Comparison of ENCODE assay signal across 8 cellular contexts in genomic region chr17:76265624-76266243, GRCh38. TPM values are rescaled to one million over a fixed set of nuclear protein-coding genes. Genes with fewer than 3 reads are reported as not detected.
DNase-seq lines count a peak whose midpoint lies in the region; ATAC-seq and TF ChIP-seq lines count a peak whose summit lies in the region.

No MANE protein-coding gene starts in this region.

- H3K9me1 ChIP-seq in IMR-90 (ENCODE audit: insufficient read depth, low read length), result peaks cover 15% of the 10 kb centered on the region

- H3K27me3 ChIP-seq in IMR-90 (ENCODE audit: control insufficient read depth, insufficient read depth, low read length) (no peaks in the 10 kb centered on the region), dorsolateral prefrontal cortex (no peaks in the 10 kb centered on the region), lung (ENCODE audit: control insufficient read depth, insufficient read depth) (no peaks in the 10 kb centered on the region)

- peaks cover 33% of the 10 kb centered on the region for H3K36me3 Mint-ChIP-seq in activated B cell treated with CpG ODN at 0.5 μM for 24 hours (ENCODE audit: low read depth)

- H2BK120ac ChIP-seq in IMR-90 (ENCODE audit: low read depth, low read length), result no peak overlapping the region

- H2BK20ac ChIP-seq in IMR-90 (ENCODE audit: low read depth, low read length), result no peak overlapping the region

- no peak; the same call in 1 of the 2 replicates for TF ChIP-seq POLR2A in IMR-90 (IDR thresholded peaks at IDR 0.05; ENCODE audit: low read depth, low read length)

- in situ Hi-C loops in Caki2 (cut with HindIII; ENCODE audit: low pct_unique_long_range_greater_than_20kb, low sequenced_read_pairs), result no loop called here
- in situ Hi-C loops in IMR-90 (cut with MboI; ENCODE audit: low sequenced_read_pairs), result no loop called here

- peak overlapping the region; percentile 59 for H3K27ac ChIP-seq in IMR-90 (ENCODE audit: insufficient read depth, low read length)
- H3K27ac ChIP-seq in dorsolateral prefrontal cortex, result peak overlapping the region; percentile 49 to 96 (median 89)
- H3K27ac ChIP-seq in lung (ENCODE audit: low read depth in 1 of 2, low read length in 1 of 2), result peak overlapping the region; percentile 80 to 95
- H3K27ac ChIP-seq in substantia nigra (ENCODE audit: low read depth, low read length, poor library complexity, severe bottlenecking), result peak overlapping the region; percentile 90

- no peaks in the 10 kb centered on the region for H3K27me3 Mint-ChIP-seq in activated B cell treated with CpG ODN at 0.5 μM for 24 hours

- POLR2A ChIA-PET in IMR-90 (lab: Charles Lee; ENCODE audit: unreplicated experiment), result no interaction called here
- POLR2A ChIA-PET in activated B cell treated with CpG ODN at 0.5 μM for 24 hours (lab: Charles Lee), result interaction anchor here (0.5 to 17.7 kb wide), 19 partner anchors 8 to 410 kb away, joined by 3 to 481 read pairs (median 8); partner anchors contain the start of genes EXOC7, FOXJ1, RNF157 and SRP68

- no TSS peak for BruUV-seq in IMR-90 (replicated peaks; lab: Mats Ljungman, UMichigan)

- WGBS in IMR-90 (ENCODE audit: extremely low coverage in 2 of 2, insufficient read length in 1 of 2), 2 experiments, result 1% methylated on average over 25 of the region's 76 CpGs; no CpG with 5 or more reads in 1 of the 2 experiments
- 0% methylated on average over 46 to 76 of the region's 76 CpGs for WGBS in lung, 2 donors

- peak overlapping the region; percentile 69 for H3K9ac ChIP-seq in IMR-90 (ENCODE audit: low read depth, low read length)

- H2AK5ac ChIP-seq in IMR-90 (ENCODE audit: low read depth, low read length), result no peak overlapping the region

- peak overlapping the region; percentile 92 for H3K4me3 Mint-ChIP-seq in activated B cell treated with CpG ODN at 0.5 μM for 24 hours

- H3K18ac ChIP-seq in IMR-90 (ENCODE audit: low read depth, low read length), result peak overlapping the region; percentile 54; the same call in 1 of the 2 replicates

- H3K4me2 ChIP-seq in IMR-90 (ENCODE audit: low read depth, low read length), result peak overlapping the region; percentile 70

- no peak overlapping the region for H2BK15ac ChIP-seq in IMR-90 (ENCODE audit: low read depth, low read length)

- H3K9me3 Mint-ChIP-seq in activated B cell treated with CpG ODN at 0.5 μM for 24 hours, result no peaks in the 10 kb centered on the region

- peaks cover 10% of the 10 kb centered on the region for H3K4me1 ChIP-seq in IMR-90 (ENCODE audit: control insufficient read depth, insufficient read depth, low read length)
- peaks cover 24 to 25% of the 10 kb centered on the region in 2 donors for H3K4me1 ChIP-seq in lung (ENCODE audit: control insufficient read depth in 2 of 2, insufficient read depth in 2 of 2, low read length in 2 of 2)

- peak; percentile 17 for DNase-seq in Caki2 (ENCODE audit: low read depth)
- DNase-seq in IMR-90, result peak; percentile 30
- DNase-seq in activated B cell treated with CpG ODN at 0.5 μM for 24 hours, result no peak
- peak in 7 of 10 donors; percentile 33 to 73 (median 44) for DNase-seq in dorsolateral prefrontal cortex
- peak; percentile 67 for DNase-seq in lung (ENCODE audit: low spot score)
- DNase-seq in substantia nigra (lab: John Stamatoyannopoulos, UW), result peak in 26 of 49 donors; percentile 19 to 83 (median 45)
- DNase-seq in GF-D8 (lab: John Stamatoyannopoulos, UW), result no peak

- peaks cover 5% of the 10 kb centered on the region for H3K36me3 ChIP-seq in IMR-90 (ENCODE audit: control insufficient read depth, insufficient read depth, low read length)
- H3K36me3 ChIP-seq in lung (ENCODE audit: control insufficient read depth in 2 of 2, insufficient read depth in 2 of 2, low read length in 2 of 2), result peaks cover 0 to 9% of the 10 kb centered on the region in 2 donors

- ATAC-seq in IMR-90 (ENCODE audit: low read depth), result peak; percentile 21
- ATAC-seq in activated B cell treated with CpG ODN at 0.5 μM for 24 hours (ENCODE audit: low read depth), result no peak
- peak; percentile 13 for ATAC-seq in lung (ENCODE audit: insufficient read depth, low FRiP score)
- no peak for ATAC-seq in GM18867 (IDR thresholded peaks at IDR 0.05; ENCODE audit: unreplicated experiment)

- peak overlapping the region; percentile 86 for H3K27ac Mint-ChIP-seq in activated B cell treated with CpG ODN at 0.5 μM for 24 hours

- peak overlapping the region; percentile 85 for H2AK9ac ChIP-seq in IMR-90 (replicated peaks; ENCODE audit: low read depth, low read length, poor library complexity)

- H3K9me3 ChIP-seq in IMR-90 (ENCODE audit: control insufficient read depth, insufficient read depth, low read length), result no peaks in the 10 kb centered on the region
- no peaks in the 10 kb centered on the region for H3K9me3 ChIP-seq in lung (ENCODE audit: control insufficient read depth in 2 of 2, insufficient read depth in 1 of 2, low read length in 1 of 2)

- no peak overlapping the region for H3K23ac ChIP-seq in IMR-90 (ENCODE audit: low read depth, low read length)

- no peak overlapping the region for H4K5ac ChIP-seq in IMR-90 (ENCODE audit: low read depth, low read length)

- no peak overlapping the region for H3K14ac ChIP-seq in IMR-90 (replicated peaks; ENCODE audit: low read depth, low read length)

- TF ChIP-seq RAD21 in IMR-90 (IDR thresholded peaks at IDR 0.05; ENCODE audit: low read length), result no peak

- no peak for TF ChIP-seq CTCF in IMR-90 (conservative IDR thresholded peaks at IDR 0.05; ENCODE audit: low read depth, low read length)
- no peak for TF ChIP-seq CTCF in activated B cell treated with CpG ODN at 0.5 μM for 24 hours (IDR thresholded peaks at IDR 0.05)
- peak in 1 of 56 donors; percentile 9 for TF ChIP-seq CTCF in dorsolateral prefrontal cortex (IDR thresholded peaks at IDR 0.05 in 54 of 56, conservative IDR thresholded peaks at IDR 0.05 in 2 of 56; ENCODE audit: low read depth in 1 of 56, partially characterized antibody in 56 of 56)
- no peak for TF ChIP-seq CTCF in lung (IDR thresholded peaks at IDR 0.05; ENCODE audit: control extremely low read depth, extremely low read depth)

- dilution Hi-C loops in IMR-90 (cut with HindIII; ENCODE audit: low sequenced_read_pairs, unreplicated experiment), result no loop called here

- H2BK5ac ChIP-seq in IMR-90 (ENCODE audit: low read depth, low read length, poor library complexity, severe bottlenecking), result peak overlapping the region; percentile 88

- H2AFZ ChIP-seq in IMR-90 (replicated peaks; ENCODE audit: low read length, poor library complexity), result peak overlapping the region; percentile 97

- peak overlapping the region; percentile 100 for H3K4me3 ChIP-seq in IMR-90 (ENCODE audit: insufficient read depth, low read depth, low read length)
- peak overlapping the region; percentile 69 to 98 (median 87) for H3K4me3 ChIP-seq in dorsolateral prefrontal cortex
- peak overlapping the region; percentile 86 for H3K4me3 ChIP-seq in lung

- no peak overlapping the region; the same call in 1 of the 2 replicates for H4K91ac ChIP-seq in IMR-90 (ENCODE audit: insufficient read depth, low read depth, low read length)

- H4K8ac ChIP-seq in IMR-90 (ENCODE audit: low read depth in 2 of 2, low read length in 2 of 2), result peak overlapping the region in 1 of 2 experiments; percentile 95; a peak in 2 of 4 replicates

- H3K4ac ChIP-seq in IMR-90 (ENCODE audit: low read depth, low read length), result peak overlapping the region; percentile 96

- intact Hi-C loops in IMR-90 (cut with micrococcal nuclease) (loop anchor here (2.0 to 5.0 kb wide), 2 partner anchors 25 to 128 kb away; partner anchors contain the start of gene RNF157), activated B cell treated with CpG ODN at 0.5 μM for 24 hours (cut with micrococcal nuclease) (loop anchor here (2.0 to 10.0 kb wide), 3 partner anchors 73 to 971 kb away; partner anchors contain the start of gene UNK), dorsolateral prefrontal cortex (cut with DNase I) (loop anchor here (1.0 to 5.0 kb wide), 3 partner anchors 25 to 98 kb away; partner anchors contain the start of gene RNF157 (in 2 of the 2))

- no peaks in the 10 kb centered on the region for H4K20me1 ChIP-seq in IMR-90 (ENCODE audit: insufficient read depth, low read length)

- H3K56ac ChIP-seq in IMR-90 (ENCODE audit: extremely low read depth, insufficient read depth, low read length), result no peak overlapping the region

- CTCF ChIA-PET in IMR-90 (lab: Yijun Ruan, JAX) (interaction anchor here (1.0 to 1.3 kb wide), 3 partner anchors 8 to 51 kb away, joined by 3 to 4 read pairs (median 3); no protein-coding TSS in a partner anchor), activated B cell treated with CpG ODN at 0.5 μM for 24 hours (lab: Charles Lee) (interaction anchor here (1.0 to 3.5 kb wide), 3 partner anchors 13 to 84 kb away, joined by 3 to 28 read pairs (median 16); no protein-coding TSS in a partner anchor)

- H3K4me1 Mint-ChIP-seq in activated B cell treated with CpG ODN at 0.5 μM for 24 hours, result peaks cover 80% of the 10 kb centered on the region

- H3K79me1 ChIP-seq in IMR-90 (ENCODE audit: low read depth in 1 of 2, low read length in 2 of 2), result peaks cover 29 to 51% of the 10 kb centered on the region in 2 experiments

RNA-seq across cellular contexts. Expression of gene UBALD2, which starts 0.6 kb away (rescaled TPM):
- 4.8 and 6.5 TPM in 2 replicates for total RNA-seq in Caki2 (2014; rRNA removed; shearing (Covaris generic); ENCODE audit: low replicate concordance)
- 0.90 and 1.4 TPM in 2 replicates for total RNA-seq in IMR-90 (2012; rRNA removed)
- polyA plus RNA-seq in IMR-90 (2012; rRNA removed), result 12.1 and 19.9 TPM in 2 replicates
- 11.6 and 33.1 TPM in 2 replicates for polyA plus RNA-seq in IMR-90 (2012; cell fraction: cytosol; rRNA removed)
- 14.2 and 21.7 TPM in 2 replicates for polyA plus RNA-seq in IMR-90 (2012; cell fraction: nucleus; rRNA removed; ENCODE audit: low replicate concordance)
- 144 and 152 TPM in 2 replicates for total RNA-seq in activated B cell treated with CpG ODN at 0.5 μM for 24 hours
- total RNA-seq in dorsolateral prefrontal cortex, result 10 to 100 TPM; 23.4 to 76.2 (median 37.1) TPM
- 10 to 100 TPM; 11.6 to 57.1 TPM for total RNA-seq in lung
- polyA plus RNA-seq in lung, result 10 to 100 TPM; 59.8 to 64.0 TPM

RNA-seq across cellular contexts. Expression of gene RNF157, which starts 25.4 kb away (rescaled TPM):
- 12.9 and 18.2 TPM in 2 replicates for total RNA-seq in Caki2 (2014; rRNA removed; shearing (Covaris generic); ENCODE audit: low replicate concordance)
- total RNA-seq in IMR-90 (2012; rRNA removed) (0.54 and 0.83 TPM in 2 replicates), activated B cell treated with CpG ODN at 0.5 μM for 24 hours (3.1 and 3.5 TPM in 2 replicates), dorsolateral prefrontal cortex (100 to 1,000 TPM in 116 of 120 experiments, 10 to 100 TPM in 4; 66.1 to 191 (median 137) TPM), lung (1 to 10 TPM; 2.2 to 2.5 TPM)
- polyA plus RNA-seq in IMR-90 (2012; rRNA removed) (1.1 and 1.3 TPM in 2 replicates), lung (1 to 10 TPM in 1 of 2 donors, under 1 TPM in 1; 0.88 to 1.4 TPM)
- polyA plus RNA-seq in IMR-90 (2012; cell fraction: cytosol; rRNA removed), result 0.56 and 0.93 TPM in 2 replicates
- 0.74 and 1.1 TPM in 2 replicates for polyA plus RNA-seq in IMR-90 (2012; cell fraction: nucleus; rRNA removed; ENCODE audit: low replicate concordance)

RNA-seq across cellular contexts. Expression of gene QRICH2, which starts 42.3 kb away (rescaled TPM):
- 1.4 and 3.6 TPM in 2 replicates for total RNA-seq in Caki2 (2014; rRNA removed; shearing (Covaris generic); ENCODE audit: low replicate concordance)
- 3.9 and 4.8 TPM in 2 replicates for total RNA-seq in IMR-90 (2012; rRNA removed)
- polyA plus RNA-seq in IMR-90 (2012; rRNA removed), result 4.3 and 4.7 TPM in 2 replicates
- polyA plus RNA-seq in IMR-90 (2012; cell fraction: cytosol; rRNA removed), result 1.5 and 2.8 TPM in 2 replicates
- polyA plus RNA-seq in IMR-90 (2012; cell fraction: nucleus; rRNA removed; ENCODE audit: low replicate concordance), result 30.2 and 57.3 TPM in 2 replicates
- total RNA-seq in activated B cell treated with CpG ODN at 0.5 μM for 24 hours, result 2.0 and 2.2 TPM in 2 replicates
- 10 to 100 TPM in 81 of 120 experiments, 1 to 10 TPM in 39; 4.3 to 28.6 (median 11.3) TPM for total RNA-seq in dorsolateral prefrontal cortex
- 1 to 10 TPM; 2.3 to 3.0 TPM for total RNA-seq in lung
- 1 to 10 TPM; 2.5 to 4.7 TPM for polyA plus RNA-seq in lung

Comparison
In these comparisons a context has a peak if more than half of its experiments do, and no peak if none do; other contexts are left out.
1. DNase-seq: peak in Caki2 (single experiment), IMR-90 (single experiment), dorsolateral prefrontal cortex (7 of 10), lung (single experiment) and substantia nigra (26 of 49); none in activated B cell treated with CpG ODN at 0.5 μM for 24 hours (single experiment) and GF-D8 (single experiment).
2. ATAC-seq: peak in IMR-90 (single experiment) and lung (single experiment); none in activated B cell treated with CpG ODN at 0.5 μM for 24 hours (single experiment) and GM18867 (single experiment).
3. Peak in every context shown above with its lines, with median percentiles within 50 percentile points of each other: H3K27ac ChIP-seq and H3K4me3 ChIP-seq.